15 cellular contexts compared by ENCODE assay signal in the genomic region with DNA sequence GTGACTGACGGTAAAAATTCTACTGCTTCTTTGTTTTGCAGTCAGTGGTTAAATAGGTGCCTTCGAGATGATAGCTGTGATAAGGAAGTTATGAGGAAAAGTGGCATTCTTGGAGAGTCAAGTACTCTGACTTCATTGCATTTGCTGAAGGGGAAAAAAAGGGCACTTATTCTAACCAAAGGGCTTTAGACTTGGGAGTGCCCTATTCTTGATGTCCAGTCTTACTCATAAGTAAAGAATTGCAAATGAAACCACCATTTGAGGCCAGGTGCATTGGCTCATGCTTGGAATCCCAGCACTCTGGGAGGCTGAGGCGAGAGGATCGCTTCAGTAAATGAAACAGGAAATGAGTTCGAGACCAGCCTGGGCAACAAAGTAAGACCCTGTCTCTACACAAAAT. TPM values are rescaled to one million over a fixed set of nuclear protein-coding genes. Genes with fewer than 3 reads are reported as not detected.
DNase-seq lines count a peak whose midpoint lies in the region; ATAC-seq and TF ChIP-seq lines count a peak whose summit lies in the region.
"Had no signal": no experiment of that assay in that cellular context is flagged by ENCODE, and none has a peak within 500 bp of the region (broad histone marks: within the 10 kb centered on the region; RNA-seq: fewer than 3 reads in every experiment).

No MANE protein-coding gene starts in this region.

- no peaks in the 10 kb centered on the region for H3K9me2 ChIP-seq in hepatocyte (replicated peaks; ENCODE audit: insufficient read depth)

- H3K9me3 ChIP-seq in hepatocyte (ENCODE audit: low read depth) (no peaks in the 10 kb centered on the region), upper lobe of left lung (no peaks in the 10 kb centered on the region)
- H3K9me3 ChIP-seq: neutrophil had no signal

- no peaks in the 10 kb centered on the region for H3K9me3 Mint-ChIP-seq in stimulated activated memory B cell treated with anti-CD40 and anti-IgM and Interleukin-4, amounts not matched to agents 10 μg/mL and 1 μg/mL and 100 μg/mL, for 72 hours
- H3K9me3 Mint-ChIP-seq: activated naive CD8-positive, alpha-beta T cell treated with anti-CD3 and anti-CD28 coated beads for 36 hours; activated T-cell treated with anti-CD3 and anti-CD28 coated beads, Interleukin-2, amount 50 U/mL, for 24 hours; CD4-positive, alpha-beta memory T cell had no signal

- WGBS in hepatocyte (ENCODE audit: low lambda C conversion rate, missing lambda C conversion rate) = 88% methylated on average over 5 of the region's 5 CpGs
- 67 to 80% methylated on average over 5 of the region's 5 CpGs for WGBS in upper lobe of left lung, 2 donors

- H3K4me3 Mint-ChIP-seq in stimulated activated memory B cell treated with anti-CD40 and anti-IgM and Interleukin-4, amounts not matched to agents 10 μg/mL and 1 μg/mL and 100 μg/mL, for 72 hours = no peak overlapping the region
- H3K4me3 Mint-ChIP-seq: activated naive CD8-positive, alpha-beta T cell treated with anti-CD3 and anti-CD28 coated beads for 36 hours; activated T-cell treated with anti-CD3 and anti-CD28 coated beads, Interleukin-2, amount 50 U/mL, for 24 hours; CD4-positive, alpha-beta memory T cell had no signal

- peak in 1 of 4 donors; percentile 16 for TF ChIP-seq POLR2A in upper lobe of left lung (IDR thresholded peaks at IDR 0.05)

- no peak overlapping the region for H3K27ac Mint-ChIP-seq in stimulated activated memory B cell treated with anti-CD40 and anti-IgM and Interleukin-4, amounts not matched to agents 10 μg/mL and 1 μg/mL and 100 μg/mL, for 72 hours
- H3K27ac Mint-ChIP-seq: activated naive CD8-positive, alpha-beta T cell treated with anti-CD3 and anti-CD28 coated beads for 36 hours; activated T-cell treated with anti-CD3 and anti-CD28 coated beads, Interleukin-2, amount 50 U/mL, for 24 hours had no signal

- no peaks in the 10 kb centered on the region for H4K20me1 ChIP-seq in hepatocyte (ENCODE audit: insufficient read depth, poor library complexity, severe bottlenecking)

- H3K4me1 ChIP-seq in hepatocyte (ENCODE audit: insufficient read depth) (peaks cover 22% of the 10 kb centered on the region), upper lobe of left lung (peaks cover 0 to 12% (median 7%) of the 10 kb centered on the region in 4 donors)

- H3K4me1 Mint-ChIP-seq in stimulated activated memory B cell treated with anti-CD40 and anti-IgM and Interleukin-4, amounts not matched to agents 10 μg/mL and 1 μg/mL and 100 μg/mL, for 72 hours = no peaks in the 10 kb centered on the region
- H3K4me1 Mint-ChIP-seq: activated naive CD8-positive, alpha-beta T cell treated with anti-CD3 and anti-CD28 coated beads for 36 hours had no signal

- H3K27me3 ChIP-seq in hepatocyte = no peaks in the 10 kb centered on the region
- no peaks in the 10 kb centered on the region for H3K27me3 ChIP-seq in upper lobe of left lung
- H3K27me3 ChIP-seq: neutrophil had no signal

- peak in 2 of 4 donors; percentile 38 to 83 for TF ChIP-seq EP300 in upper lobe of left lung (IDR thresholded peaks at IDR 0.05)

- no peak overlapping the region for H2AFZ ChIP-seq in hepatocyte

- no peak overlapping the region for H3K4me3 ChIP-seq in hepatocyte
- H3K4me3 ChIP-seq in upper lobe of left lung = no peak overlapping the region

- H3K36me3 ChIP-seq in hepatocyte (replicated peaks; ENCODE audit: insufficient read depth, low read depth) (peaks cover 3% of the 10 kb centered on the region), upper lobe of left lung (peaks cover 25 to 85% (median 54%) of the 10 kb centered on the region in 4 donors)

- H3K27ac ChIP-seq in hepatocyte = peak overlapping the region; percentile 45
- H3K27ac ChIP-seq in upper lobe of left lung = peak overlapping the region; percentile 65 to 77 (median 74)
- H3K27ac ChIP-seq: neutrophil had no signal

- peaks cover 45% of the 10 kb centered on the region for H3K36me3 Mint-ChIP-seq in stimulated activated memory B cell treated with anti-CD40 and anti-IgM and Interleukin-4, amounts not matched to agents 10 μg/mL and 1 μg/mL and 100 μg/mL, for 72 hours

- TF ChIP-seq CTCF in hepatocyte (IDR thresholded peaks at IDR 0.05; ENCODE audit: poor library complexity) = no peak
- TF ChIP-seq CTCF in upper lobe of left lung (IDR thresholded peaks at IDR 0.05) = no peak

- H3K4me2 ChIP-seq in hepatocyte = no peak overlapping the region

- peak; percentile 43 to 82 for ATAC-seq in upper lobe of left lung (ENCODE audit: low FRiP score in 2 of 2)
- ATAC-seq in stimulated activated memory B cell treated with anti-CD40 and anti-IgM and Interleukin-4, amounts not matched to agents 10 μg/mL and 1 μg/mL and 100 μg/mL, for 72 hours = no peak
- ATAC-seq: sciatic nerve had no signal

- no peaks in the 10 kb centered on the region for H3K27me3 Mint-ChIP-seq in stimulated activated memory B cell treated with anti-CD40 and anti-IgM and Interleukin-4, amounts not matched to agents 10 μg/mL and 1 μg/mL and 100 μg/mL, for 72 hours
- H3K27me3 Mint-ChIP-seq: activated naive CD8-positive, alpha-beta T cell treated with anti-CD3 and anti-CD28 coated beads for 36 hours; activated T-cell treated with anti-CD3 and anti-CD28 coated beads, Interleukin-2, amount 50 U/mL, for 24 hours; CD4-positive, alpha-beta memory T cell had no signal

- peaks cover 3% of the 10 kb centered on the region for H3K79me2 ChIP-seq in hepatocyte

- DNase-seq in SIG-M5 treated with dmso at 0.1 percent for 504 hours (lab: John Stamatoyannopoulos, UW; ENCODE audit: unreplicated experiment) (peak; percentile 60), SIG-M5 (lab: John Stamatoyannopoulos, UW) (no peak), RPMI7951 (ENCODE audit: low read depth) (peak; percentile 57), hepatocyte (ENCODE audit: low spot score) (no peak), upper lobe of left lung (peak in 1 of 2 donors; percentile 66), anterior cingulate cortex (lab: John Stamatoyannopoulos, UW) (no peak), Kasumi-1 (lab: John Stamatoyannopoulos, UW) (no peak)
- DNase-seq: activated naive CD8-positive, alpha-beta T cell treated with anti-CD3 and anti-CD28 coated beads for 36 hours; activated T-cell treated with anti-CD3 and anti-CD28 coated beads, Interleukin-2, amount 50 U/mL, for 24 hours; CD4-positive, alpha-beta memory T cell; cerebellar nuclear complex; NCI-H1417 had no signal

RNA-seq across cellular contexts. Expression of gene BRAP, which starts 40.3 kb away (rescaled TPM):
- 11.5 and 13.6 TPM in 2 replicates for total RNA-seq in RPMI7951 (2014; rRNA removed; shearing (Covaris generic))
- total RNA-seq in hepatocyte (13.9 and 15.8 TPM in 2 replicates), upper lobe of left lung (10 to 100 TPM; 11.0 to 17.8 (median 15.5) TPM)
- 16.8 and 19.7 TPM in 2 replicates for polyA plus RNA-seq in hepatocyte

RNA-seq across cellular contexts. Expression of gene ACAD10, which starts 40.4 kb away (rescaled TPM):
- 5.9 and 9.9 TPM in 2 replicates for total RNA-seq in RPMI7951 (2014; rRNA removed; shearing (Covaris generic))
- total RNA-seq in hepatocyte (21.5 and 32.5 TPM in 2 replicates), upper lobe of left lung (10 to 100 TPM; 16.7 to 83.8 (median 27.0) TPM)
- 20.7 and 24.2 TPM in 2 replicates for polyA plus RNA-seq in hepatocyte

RNA-seq across cellular contexts. Expression of gene ATXN2, which starts 46.3 kb away (rescaled TPM):
- total RNA-seq in RPMI7951 (2014; rRNA removed; shearing (Covaris generic)) = 5.3 and 11.2 TPM in 2 replicates
- total RNA-seq in hepatocyte (30.4 and 36.9 TPM in 2 replicates), upper lobe of left lung (100 to 1,000 TPM in 2 of 6 donors, 10 to 100 TPM in 4; 50.7 to 189 (median 75.2) TPM)
- 47.9 and 57.8 TPM in 2 replicates for polyA plus RNA-seq in hepatocyte

Comparison
In these comparisons a context has a peak if more than half of its experiments do, and no peak if none do; other contexts are left out.
1. DNase-seq: peak in SIG-M5 treated with dmso at 0.1 percent for 504 hours (single experiment) and RPMI7951 (single experiment); none in SIG-M5 (single experiment), hepatocyte (single experiment), anterior cingulate cortex (0 of 58) and Kasumi-1 (0 of 2).